Comparison of ENCODE assay signal across 8 cellular contexts in genomic region chr1:109984456-109985250, GRCh38. TPM values are rescaled to one million over a fixed set of nuclear protein-coding genes. Genes with fewer than 3 reads are reported as not detected.
A peak's percentile ranks its signal among the peaks of the same experiment; 100 is the strongest.
DNase-seq lines count a peak whose midpoint lies in the region; ATAC-seq, FAIRE-seq and TF ChIP-seq lines count a peak whose summit lies in the region.

Gene AHCYL1, plus strand, starts transcription at chr1:109984765. Its CDS starts 288 bp downstream, at chr1:109985053.

- H3K27me3 ChIP-seq in bronchial epithelial cell (ENCODE audit: control insufficient read depth, insufficient read depth, low read length) = no peaks in the 10 kb centered on the region
- no peaks in the 10 kb centered on the region for H3K27me3 ChIP-seq in smooth muscle cell (ENCODE audit: low read depth)

- H3K27ac ChIP-seq in smooth muscle cell (ENCODE audit: low read depth) = peak within 1 kb of the TSS; percentile 100

- peak; percentile 97 for ATAC-seq in GM18909 (IDR thresholded peaks at IDR 0.05; ENCODE audit: poor library complexity, unreplicated experiment)
- peak; percentile 98 for ATAC-seq in HG03175 (IDR thresholded peaks at IDR 0.05; ENCODE audit: unreplicated experiment)

- H3K4me2 ChIP-seq in smooth muscle cell = peak within 1 kb of the TSS; percentile 86

- peak within 1 kb of the TSS; percentile 94 for H3K4me3 ChIP-seq in WI38 (ENCODE audit: low read depth, low read length)
- peak within 1 kb of the TSS; percentile 75 for H3K4me3 ChIP-seq in bronchial epithelial cell (ENCODE audit: low read depth, low read length)
- peak within 1 kb of the TSS; percentile 91 for H3K4me3 ChIP-seq in smooth muscle cell

- H3K36me3 ChIP-seq in bronchial epithelial cell (ENCODE audit: control insufficient read depth, insufficient read depth, low read length) (no peaks in the 10 kb centered on the region), smooth muscle cell (ENCODE audit: low read depth) (no peaks in the 10 kb centered on the region)

- TF ChIP-seq CTCF in AG09319 (IDR thresholded peaks at IDR 0.05; ENCODE audit: low read depth, low read length) (peak; percentile 95), WI38 (IDR thresholded peaks at IDR 0.05; ENCODE audit: low read depth, low read length) (peak; percentile 87), bronchial epithelial cell (IDR thresholded peaks at IDR 0.05; ENCODE audit: insufficient read depth, low read length, severe bottlenecking) (peak; percentile 99), smooth muscle cell (IDR thresholded peaks at IDR 0.05; ENCODE audit: borderline replicate concordance, insufficient read depth, poor library complexity, severe bottlenecking) (peak; percentile 90)

- no peaks in the 10 kb centered on the region for H3K9me3 ChIP-seq in smooth muscle cell (replicated peaks; ENCODE audit: low read depth)

- peak within 1 kb of the TSS; percentile 53 for H2AFZ ChIP-seq in smooth muscle cell (ENCODE audit: low read depth)

- FAIRE-seq in bronchial epithelial cell (lab: Jason Lieb, UNC) = peak; percentile 43

- peaks cover 25% of the 10 kb centered on the region for H3K4me1 ChIP-seq in smooth muscle cell (ENCODE audit: low read depth)

- H3K79me2 ChIP-seq in smooth muscle cell (ENCODE audit: low read depth) = peaks cover 50% of the 10 kb centered on the region

- WGBS in smooth muscle cell (ENCODE audit: low lambda C conversion rate) = under 1% methylated on average over 63 of the region's 79 CpGs

- DNase-seq in AG09319 (ENCODE audit: extremely low read depth, low read depth) = peak; percentile 97
- DNase-seq in NCI-H2227 treated with DMSO at 0.1 percent for 48 hours (lab: John Stamatoyannopoulos, UW) = peak; percentile 98
- peak; percentile 95 for DNase-seq in bronchial epithelial cell (ENCODE audit: low read depth)
- peak; percentile 100 for DNase-seq in iPS-NIHi11 (ENCODE audit: low spot score)
- DNase-seq in smooth muscle cell (lab: John Stamatoyannopoulos, UW; ENCODE audit: unreplicated experiment) = peak; percentile 94

- peaks cover 39% of the 10 kb centered on the region for H4K20me1 ChIP-seq in smooth muscle cell (ENCODE audit: low read depth)

- H3F3A ChIP-seq in smooth muscle cell (ENCODE audit: low read depth) = peaks cover 8% of the 10 kb centered on the region

- H3K9ac ChIP-seq in smooth muscle cell (ENCODE audit: low read depth) = peak within 1 kb of the TSS; percentile 100

RNA-seq across cellular contexts. Expression of gene AHCYL1, which starts in this region (rescaled TPM):
- 31.6 and 75.1 TPM in 2 replicates for total RNA-seq in bronchial epithelial cell
- 77.3 and 79.5 TPM in 2 replicates for total RNA-seq in smooth muscle cell
- polyA plus RNA-seq in smooth muscle cell = 115 and 144 TPM in 2 replicates

Comparison
In these comparisons a context has a peak if more than half of its experiments do, and no peak if none do; other contexts are left out.
1. Peak in every context shown above with its lines: DNase-seq, ATAC-seq, H3K4me3 ChIP-seq and H3K27ac ChIP-seq.